8 cellular contexts compared by ENCODE assay signal in genomic region chr6:149943321-149943720, GRCh38. TPM values are rescaled to one million over a fixed set of nuclear protein-coding genes. Genes with fewer than 3 reads are reported as not detected.
"Had no signal": no experiment of that assay in that cellular context is flagged by ENCODE, and none has a peak within 500 bp of the region (broad histone marks: within the 10 kb centered on the region; RNA-seq: fewer than 3 reads in every experiment).

No MANE protein-coding gene starts in this region.

RNA-seq across cellular contexts. Expression of gene ULBP2, which starts 1.5 kb away (rescaled TPM):
- total RNA-seq: progenitor cell of endocrine pancreas had no signal

RNA-seq across cellular contexts. Expression of gene RAET1G, which starts 20.4 kb away (rescaled TPM):
- total RNA-seq: activated CD4-positive, alpha-beta T cell treated with anti-CD3 and anti-CD28 coated beads for 36 hours; activated CD8-positive, alpha-beta memory T cell treated with anti-CD3 and anti-CD28 coated beads, Interleukin-2, amount 10 ng/mL, durations not matched to agents 7 days and 5 days; liver; occipital lobe; progenitor cell of endocrine pancreas; SJCRH30 had no signal
- polyA plus RNA-seq: liver had no signal

RNA-seq across cellular contexts. Expression of gene ULBP1, which starts 20.4 kb away (rescaled TPM):
- total RNA-seq: mucosa of descending colon had no signal

RNA-seq across cellular contexts. Expression of gene RAET1E, which starts 45.4 kb away (rescaled TPM):
- total RNA-seq: activated CD4-positive, alpha-beta T cell treated with anti-CD3 and anti-CD28 coated beads for 36 hours; activated CD8-positive, alpha-beta memory T cell treated with anti-CD3 and anti-CD28 coated beads, Interleukin-2, amount 10 ng/mL, durations not matched to agents 7 days and 5 days; liver; natural killer cell treated with Interleukin-12 subunit alpha and Interleukin-12 subunit beta and Interleukin-15 and Interleukin-18, amount 100 ng/mL, for 72 hours; occipital lobe; progenitor cell of endocrine pancreas; SJCRH30 had no signal
- polyA plus RNA-seq: liver had no signal
